Comparison of ENCODE assay signal across 29 cellular contexts in the genomic region with DNA sequence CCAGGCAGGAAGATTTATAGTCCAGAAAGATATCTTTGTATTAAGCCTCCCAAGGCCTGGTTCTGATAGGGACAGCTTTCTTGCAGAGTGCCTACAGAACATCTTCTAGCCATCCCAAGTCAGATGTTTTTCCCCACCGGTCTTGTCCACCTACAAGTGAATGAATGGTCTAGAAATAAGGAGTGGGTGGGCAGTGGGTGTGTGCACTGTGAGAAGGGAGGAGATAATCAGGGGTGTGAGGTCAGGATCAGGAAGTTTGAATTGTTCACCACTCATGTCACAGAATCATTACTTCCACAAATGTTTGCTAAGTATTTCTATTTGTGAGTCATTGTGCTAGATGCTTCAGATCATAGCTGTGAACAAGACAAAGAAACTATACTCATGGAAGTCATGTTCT.
"Had no signal": no experiment of that assay in that cellular context is flagged by ENCODE, and none has a peak within 500 bp of the region (broad histone marks: within the 10 kb centered on the region; RNA-seq: fewer than 3 reads in every experiment).

No MANE protein-coding gene starts in this region.

- H3K4me3 ChIP-seq: neural progenitor cell, ovary, psoas muscle, right lobe of liver, sigmoid colon, suprapubic skin, testis, tibial artery, transverse colon, upper lobe of right lung, uterus had no signal

- H3K9me3 Mint-ChIP-seq: neural progenitor cell; stimulated activated effector memory CD8-positive, alpha-beta T cell treated with anti-CD3 and anti-CD28 coated beads, Interleukin-12 subunit alpha, Interleukin-12 subunit beta, amount 100 ng/mL, for 72 hours; stimulated activated naive CD8-positive, alpha-beta T cell treated with anti-CD3 and anti-CD28 coated beads, Interleukin-15, amount 100 ng/mL, for 72 hours; type B pancreatic cell had no signal

- H3K36me3 ChIP-seq: neural progenitor cell, ovary, right lobe of liver, sigmoid colon, suprapubic skin, tibial artery, transverse colon, upper lobe of right lung, uterus had no signal

- DNase-seq: naive thymus-derived CD8-positive, alpha-beta T cell; occipital lobe; ovary; posterior cingulate gyrus; psoas muscle; right cardiac atrium; right lobe of liver; sigmoid colon; small intestine; stimulated activated CD4-positive, alpha-beta T cell treated with anti-CD3 and anti-CD28 coated beads, Interleukin-15, amount 100 ng/mL, for 24 hours; stimulated activated CD4-positive, alpha-beta T cell treated with anti-CD3 and anti-CD28 coated beads, Interleukin-2, amount 100 ng/mL, for 24 hours; stimulated activated CD4-positive, alpha-beta T cell treated with anti-CD3 and anti-CD28 coated beads, Interleukin-2, amount 100 ng/mL, for 48 hours; stimulated activated CD4-positive, alpha-beta T cell treated with anti-CD3 and anti-CD28 coated beads, Interleukin-4, amount 100 ng/mL, for 24 hours; stimulated activated naive CD4-positive, alpha-beta T cell; stimulated activated naive CD8-positive, alpha-beta T cell treated with anti-CD3 and anti-CD28 coated beads, Interleukin-15, amount 100 ng/mL, for 72 hours; stimulated activated naive CD8-positive, alpha-beta T cell treated with anti-CD3 and anti-CD28 coated beads, Interleukin-15, Interleukin-2, amounts not matched to agents 100 U/mL and 50 U/mL, for 24 hours; substantia nigra; testis; tibial artery; transverse colon; upper lobe of right lung; uterus had no signal

- H3K4me3 Mint-ChIP-seq: naive thymus-derived CD8-positive, alpha-beta T cell; natural killer cell treated with Interleukin-12 subunit alpha and Interleukin-12 subunit beta and Interleukin-15 and Interleukin-18, amount 100 ng/mL, for 72 hours; neural progenitor cell; stimulated activated effector memory CD8-positive, alpha-beta T cell treated with anti-CD3 and anti-CD28 coated beads, Interleukin-12 subunit alpha, Interleukin-12 subunit beta, amount 100 ng/mL, for 72 hours; stimulated activated naive CD8-positive, alpha-beta T cell treated with anti-CD3 and anti-CD28 coated beads, Interleukin-15, amount 100 ng/mL, for 72 hours; type B pancreatic cell had no signal

- H3K4me1 Mint-ChIP-seq: naive thymus-derived CD8-positive, alpha-beta T cell; stimulated activated effector memory CD8-positive, alpha-beta T cell treated with anti-CD3 and anti-CD28 coated beads, Interleukin-12 subunit alpha, Interleukin-12 subunit beta, amount 100 ng/mL, for 72 hours; stimulated activated naive CD8-positive, alpha-beta T cell treated with anti-CD3 and anti-CD28 coated beads, Interleukin-15, amount 100 ng/mL, for 72 hours had no signal

- H3K27me3 Mint-ChIP-seq: natural killer cell treated with Interleukin-12 subunit alpha and Interleukin-12 subunit beta and Interleukin-15 and Interleukin-18, amount 100 ng/mL, for 72 hours; progenitor cell of endocrine pancreas; type B pancreatic cell had no signal

- FAIRE-seq: small intestine had no signal

- H2AFZ ChIP-seq: neural progenitor cell, parathyroid adenoma had no signal

- H3K27me3 ChIP-seq: neural progenitor cell, ovary, right lobe of liver, sigmoid colon, suprapubic skin, testis, tibial artery, transverse colon, upper lobe of right lung, uterus had no signal

- H3K9ac ChIP-seq: neural progenitor cell, parathyroid adenoma had no signal

- H3K36me3 Mint-ChIP-seq: naive thymus-derived CD8-positive, alpha-beta T cell; natural killer cell treated with Interleukin-12 subunit alpha and Interleukin-12 subunit beta and Interleukin-15 and Interleukin-18, amount 100 ng/mL, for 72 hours; neural progenitor cell; stimulated activated effector memory CD8-positive, alpha-beta T cell treated with anti-CD3 and anti-CD28 coated beads, Interleukin-12 subunit alpha, Interleukin-12 subunit beta, amount 100 ng/mL, for 72 hours; type B pancreatic cell had no signal

- H3K27ac ChIP-seq: neural progenitor cell, ovary, parathyroid adenoma, psoas muscle, right lobe of liver, sigmoid colon, suprapubic skin, testis, tibial artery, transverse colon, upper lobe of right lung, uterus had no signal

- H3K79me2 ChIP-seq: parathyroid adenoma had no signal

- H3K4me2 ChIP-seq: neural progenitor cell had no signal

- H3K4me1 ChIP-seq: parathyroid adenoma, psoas muscle, right lobe of liver, sigmoid colon, suprapubic skin, testis, tibial artery, transverse colon, upper lobe of right lung, uterus had no signal

- ATAC-seq: naive thymus-derived CD8-positive, alpha-beta T cell; natural killer cell treated with Interleukin-12 subunit alpha and Interleukin-12 subunit beta and Interleukin-15 and Interleukin-18, amount 100 ng/mL, for 72 hours; psoas muscle; right cardiac atrium; right lobe of liver; stimulated activated effector memory CD8-positive, alpha-beta T cell treated with anti-CD3 and anti-CD28 coated beads, Interleukin-12 subunit alpha, Interleukin-12 subunit beta, amount 100 ng/mL, for 72 hours; stimulated activated naive CD8-positive, alpha-beta T cell treated with anti-CD3 and anti-CD28 coated beads, Interleukin-15, amount 100 ng/mL, for 72 hours; stimulated activated naive CD8-positive, alpha-beta T cell treated with anti-CD3 and anti-CD28 coated beads, Interleukin-15, Interleukin-2, amounts not matched to agents 100 U/mL and 50 U/mL, for 24 hours; upper lobe of right lung had no signal

- H3K9me3 ChIP-seq: ovary, psoas muscle, right lobe of liver, sigmoid colon, suprapubic skin, testis, tibial artery, transverse colon, upper lobe of right lung, uterus had no signal

- H3K27ac Mint-ChIP-seq: naive thymus-derived CD8-positive, alpha-beta T cell; natural killer cell treated with Interleukin-12 subunit alpha and Interleukin-12 subunit beta and Interleukin-15 and Interleukin-18, amount 100 ng/mL, for 72 hours; neural progenitor cell; progenitor cell of endocrine pancreas; stimulated activated effector memory CD8-positive, alpha-beta T cell treated with anti-CD3 and anti-CD28 coated beads, Interleukin-12 subunit alpha, Interleukin-12 subunit beta, amount 100 ng/mL, for 72 hours; stimulated activated naive CD8-positive, alpha-beta T cell treated with anti-CD3 and anti-CD28 coated beads, Interleukin-15, amount 100 ng/mL, for 72 hours; type B pancreatic cell had no signal
